ENCODE assay signal across 11 cellular contexts in genomic region chr15:60568301-60568742, GRCh38.
DNase-seq lines count a peak whose midpoint lies in the region; ATAC-seq, FAIRE-seq and TF ChIP-seq lines count a peak whose summit lies in the region.
"Had no signal": no experiment of that assay in that cellular context is flagged by ENCODE, and none has a peak within 500 bp of the region (broad histone marks: within the 10 kb centered on the region; RNA-seq: fewer than 3 reads in every experiment).

No MANE protein-coding gene starts in this region.

- H3K4me1 ChIP-seq in OCI-LY3 (ENCODE audit: low read length) = peaks cover 41% of the 10 kb centered on the region

- H3K27ac ChIP-seq in OCI-LY3 (ENCODE audit: low read length) = no peak overlapping the region
- H3K27ac ChIP-seq: 22Rv1 had no signal

- no peak overlapping the region for H2AFZ ChIP-seq in OCI-LY3 (ENCODE audit: low read depth, low read length)

- no peaks in the 10 kb centered on the region for H3K9me3 ChIP-seq in OCI-LY3 (ENCODE audit: insufficient read depth, low read length)

- ATAC-seq in HG02759 (IDR thresholded peaks at IDR 0.05; ENCODE audit: unreplicated experiment) = peak; percentile 90
- peak; percentile 8 for ATAC-seq in stimulated activated effector memory CD8-positive, alpha-beta T cell treated with anti-CD3 and anti-CD28 coated beads, Interleukin-12 subunit alpha, Interleukin-12 subunit beta, amount 100 ng/mL, for 72 hours
- ATAC-seq: K562 had no signal

- no peak for FAIRE-seq in HTR-8/SVneo (lab: Jason Lieb, UNC)
- FAIRE-seq: K562 had no signal

- no peaks in the 10 kb centered on the region for H3K27me3 Mint-ChIP-seq in T-helper 1 cell treated with Interleukin-12 subunit alpha and Interleukin-12 subunit beta and Interleukin-4 antibody, amounts not matched to agents 30 μg/mL and 1 μg/mL, for 36 hours (ENCODE audit: low read depth)

- H3K4me3 ChIP-seq in OCI-LY3 (ENCODE audit: low read length) = peak overlapping the region; percentile 65
- H3K4me3 ChIP-seq: K562 had no signal

- peaks cover 82% of the 10 kb centered on the region for H3K27me3 ChIP-seq in OCI-LY3 (ENCODE audit: low read depth, low read length)

- H3K27ac Mint-ChIP-seq in T-helper 1 cell treated with Interleukin-12 subunit alpha and Interleukin-12 subunit beta and Interleukin-4 antibody, amounts not matched to agents 30 μg/mL and 1 μg/mL, for 36 hours = peak overlapping the region; percentile 83
- peak overlapping the region; percentile 97 for H3K27ac Mint-ChIP-seq in stimulated activated effector memory CD8-positive, alpha-beta T cell treated with anti-CD3 and anti-CD28 coated beads, Interleukin-12 subunit alpha, Interleukin-12 subunit beta, amount 100 ng/mL, for 72 hours

- H3K9me3 Mint-ChIP-seq in T-helper 1 cell treated with Interleukin-12 subunit alpha and Interleukin-12 subunit beta and Interleukin-4 antibody, amounts not matched to agents 30 μg/mL and 1 μg/mL, for 36 hours = no peaks in the 10 kb centered on the region
- no peaks in the 10 kb centered on the region for H3K9me3 Mint-ChIP-seq in stimulated activated effector memory CD8-positive, alpha-beta T cell treated with anti-CD3 and anti-CD28 coated beads, Interleukin-12 subunit alpha, Interleukin-12 subunit beta, amount 100 ng/mL, for 72 hours

- H3K4me3 Mint-ChIP-seq in T-helper 1 cell treated with Interleukin-12 subunit alpha and Interleukin-12 subunit beta and Interleukin-4 antibody, amounts not matched to agents 30 μg/mL and 1 μg/mL, for 36 hours = peak overlapping the region; percentile 43
- H3K4me3 Mint-ChIP-seq in stimulated activated effector memory CD8-positive, alpha-beta T cell treated with anti-CD3 and anti-CD28 coated beads, Interleukin-12 subunit alpha, Interleukin-12 subunit beta, amount 100 ng/mL, for 72 hours = peak overlapping the region; percentile 75

- no peak for TF ChIP-seq CTCF in OCI-LY3 (IDR thresholded peaks at IDR 0.05; ENCODE audit: low read depth, low read length)

- peaks cover 86% of the 10 kb centered on the region for H4K20me1 ChIP-seq in OCI-LY3 (ENCODE audit: insufficient read depth, low read length)

- peaks cover 29% of the 10 kb centered on the region for H3K36me3 Mint-ChIP-seq in T-helper 1 cell treated with Interleukin-12 subunit alpha and Interleukin-12 subunit beta and Interleukin-4 antibody, amounts not matched to agents 30 μg/mL and 1 μg/mL, for 36 hours (ENCODE audit: low read depth)
- peaks cover 99% of the 10 kb centered on the region for H3K36me3 Mint-ChIP-seq in stimulated activated effector memory CD8-positive, alpha-beta T cell treated with anti-CD3 and anti-CD28 coated beads, Interleukin-12 subunit alpha, Interleukin-12 subunit beta, amount 100 ng/mL, for 72 hours

- peak overlapping the region; percentile 93 for H3K4me2 ChIP-seq in OCI-LY3 (ENCODE audit: low read length)

- no peaks in the 10 kb centered on the region for H3K79me2 ChIP-seq in OCI-LY3 (ENCODE audit: low read length)

- H3K36me3 ChIP-seq in OCI-LY3 (replicated peaks; ENCODE audit: low read depth, low read length) = no peaks in the 10 kb centered on the region

- no peak overlapping the region for H3K9ac ChIP-seq in OCI-LY3 (ENCODE audit: low read length)

- H3K4me1 Mint-ChIP-seq in T-helper 1 cell treated with Interleukin-12 subunit alpha and Interleukin-12 subunit beta and Interleukin-4 antibody, amounts not matched to agents 30 μg/mL and 1 μg/mL, for 36 hours (ENCODE audit: low read depth) = peaks cover 80% of the 10 kb centered on the region
- H3K4me1 Mint-ChIP-seq in stimulated activated effector memory CD8-positive, alpha-beta T cell treated with anti-CD3 and anti-CD28 coated beads, Interleukin-12 subunit alpha, Interleukin-12 subunit beta, amount 100 ng/mL, for 72 hours = peaks cover 87% of the 10 kb centered on the region

- no peak for DNase-seq in T-helper 1 cell
- no peak for DNase-seq in stimulated activated effector memory CD8-positive, alpha-beta T cell treated with anti-CD3 and anti-CD28 coated beads, Interleukin-12 subunit alpha, Interleukin-12 subunit beta, amount 100 ng/mL, for 72 hours (ENCODE audit: low spot score in 2 of 2)
- DNase-seq in HTR-8/SVneo (ENCODE audit: insufficient read length, low spot score) = no peak
- DNase-seq in SW480 (ENCODE audit: low spot score) = no peak
- DNase-seq in SW 1271 (lab: John Stamatoyannopoulos, UW) = no peak
- DNase-seq: activated CD4-positive, alpha-beta T cell treated with anti-CD3 and anti-CD28 coated beads, Interleukin-2, amount 50 U/mL, for 4 hours had no signal
